ENCODE assay signal across 12 cellular contexts in genomic region chr11:111423250-111423615, GRCh38. TPM values are rescaled to one million over a fixed set of nuclear protein-coding genes. Genes with fewer than 3 reads are reported as not detected.
DNase-seq lines count a peak whose midpoint lies in the region; ATAC-seq and TF ChIP-seq lines count a peak whose summit lies in the region.
"Had no signal": no experiment of that assay in that cellular context is flagged by ENCODE, and none has a peak within 500 bp of the region (broad histone marks: within the 10 kb centered on the region; RNA-seq: fewer than 3 reads in every experiment).

No MANE protein-coding gene starts in this region.

- H3K9me3 ChIP-seq in Karpas-422 (ENCODE audit: low read length) (peaks cover 7% of the 10 kb centered on the region), left ventricle myocardium inferior (replicated peaks) (no peaks in the 10 kb centered on the region)
- H3K9me3 ChIP-seq: breast epithelium had no signal

- H3K36me3 ChIP-seq in Karpas-422 (ENCODE audit: insufficient read depth, low read length) (no peaks in the 10 kb centered on the region; the same call in 1 of the 2 replicates), left ventricle myocardium inferior (no peaks in the 10 kb centered on the region)
- H3K36me3 ChIP-seq: breast epithelium had no signal

- DNase-seq in coronary artery (ENCODE audit: low spot score), result no peak
- no peak for DNase-seq in Karpas-422
- no peak for DNase-seq in left ventricle myocardium inferior
- DNase-seq: effector memory CD8-positive, alpha-beta T cell; mammary epithelial cell had no signal

- H3K9ac ChIP-seq in Karpas-422 (ENCODE audit: low read length), result no peak overlapping the region

- no peaks in the 10 kb centered on the region for H3K27me3 ChIP-seq in Karpas-422 (ENCODE audit: low read length)
- H3K27me3 ChIP-seq in left ventricle myocardium inferior (ENCODE audit: low read depth), result peaks cover 8% of the 10 kb centered on the region
- H3K27me3 ChIP-seq: breast epithelium had no signal

- no peak overlapping the region for H3K4me3 ChIP-seq in coronary artery
- no peak overlapping the region for H3K4me3 ChIP-seq in Karpas-422 (ENCODE audit: low read length)
- H3K4me3 ChIP-seq in left ventricle myocardium inferior, result no peak overlapping the region
- H3K4me3 ChIP-seq: breast epithelium had no signal

- ATAC-seq in GM18511 (IDR thresholded peaks at IDR 0.05; ENCODE audit: unreplicated experiment), result peak; percentile 15
- peak; percentile 7 for ATAC-seq in GM21529 (IDR thresholded peaks at IDR 0.05; ENCODE audit: unreplicated experiment)
- ATAC-seq in HG03432 (IDR thresholded peaks at IDR 0.05; ENCODE audit: unreplicated experiment), result peak; percentile 10
- ATAC-seq in GM19324 (IDR thresholded peaks at IDR 0.05; ENCODE audit: low FRiP score, unreplicated experiment), result no peak
- ATAC-seq in HG03139 (IDR thresholded peaks at IDR 0.05; ENCODE audit: unreplicated experiment), result no peak
- ATAC-seq: effector memory CD8-positive, alpha-beta T cell had no signal

- TF ChIP-seq CTCF in coronary artery (IDR thresholded peaks at IDR 0.05) (peak; percentile 8), left ventricle myocardium inferior (IDR thresholded peaks at IDR 0.05; ENCODE audit: borderline replicate concordance) (no peak)

- H3K79me2 ChIP-seq in Karpas-422 (ENCODE audit: low read length), result no peaks in the 10 kb centered on the region

- H4K20me1 ChIP-seq in Karpas-422 (ENCODE audit: insufficient read depth, low read depth, low read length), result no peaks in the 10 kb centered on the region

- intact Hi-C loops in left ventricle myocardium inferior (cut with micrococcal nuclease), result no loop called here

- no peak overlapping the region for H3K27ac ChIP-seq in coronary artery
- no peak overlapping the region for H3K27ac ChIP-seq in Karpas-422 (ENCODE audit: low read length)
- no peak overlapping the region for H3K27ac ChIP-seq in left ventricle myocardium inferior (replicated peaks)
- H3K27ac ChIP-seq: breast epithelium, RWPE1 had no signal

- no peak overlapping the region for H3K4me2 ChIP-seq in Karpas-422 (ENCODE audit: low read depth, low read length, poor library complexity, severe bottlenecking)

- H3K4me1 ChIP-seq in Karpas-422 (ENCODE audit: low read length), result peaks cover 89% of the 10 kb centered on the region
- peaks cover 18% of the 10 kb centered on the region for H3K4me1 ChIP-seq in left ventricle myocardium inferior

- H2AFZ ChIP-seq in Karpas-422 (ENCODE audit: low read length), result no peak overlapping the region

- no peaks in the 10 kb centered on the region for H3K9me2 ChIP-seq in Karpas-422 (replicated peaks; ENCODE audit: insufficient read depth, low read length)

RNA-seq across cellular contexts. Expression of gene POU2AF1, which starts 44.2 kb away (rescaled TPM):
- 803 and 894 TPM in 2 replicates for total RNA-seq in Karpas-422 (2014; rRNA removed; shearing (Covaris generic); ENCODE audit: low replicate concordance)
- 0.05 TPM for total RNA-seq in left ventricle myocardium inferior

Comparison
In these comparisons a context has a peak if more than half of its experiments do, and no peak if none do; other contexts are left out.
1. ATAC-seq: peak in GM18511 (single experiment), GM21529 (single experiment) and HG03432 (single experiment); none in GM19324 (single experiment) and HG03139 (single experiment).
2. RNA of gene POU2AF1, which starts 44.2 kb away (total RNA-seq): 803 to 894 TPM in Karpas-422; 0.05 TPM in left ventricle myocardium inferior (single experiment); every median in the first group is over 100 times any median in the second.